In the genomic region with DNA sequence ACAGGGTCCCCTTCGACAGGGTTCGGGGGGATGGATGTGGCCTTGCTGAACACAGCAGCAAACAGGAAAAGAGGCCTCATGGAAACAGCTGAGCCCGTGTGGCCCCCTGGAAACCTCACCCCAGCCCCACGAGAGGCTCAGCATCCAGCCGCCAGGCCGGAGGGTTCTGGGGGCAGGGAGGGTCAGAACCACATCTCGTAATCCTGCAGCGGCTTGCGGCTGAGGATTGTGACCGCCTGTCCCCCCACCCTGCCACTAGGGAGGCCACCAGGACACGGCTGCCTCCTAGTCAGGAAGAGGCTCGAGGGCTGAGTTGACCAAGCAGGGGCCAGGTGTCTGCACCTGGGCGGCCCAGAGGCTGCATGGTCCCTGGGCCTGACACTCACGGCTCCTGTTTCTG, we compare ENCODE assay signal across 31 cellular contexts. TPM values are rescaled to one million over a fixed set of nuclear protein-coding genes. Genes with fewer than 3 reads are reported as not detected.
DNase-seq lines count a peak whose midpoint lies in the region; ATAC-seq, FAIRE-seq and TF ChIP-seq lines count a peak whose summit lies in the region.
"Had no signal": no experiment of that assay in that cellular context is flagged by ENCODE, and none has a peak within 500 bp of the region (broad histone marks: within the 10 kb centered on the region; RNA-seq: fewer than 3 reads in every experiment).

No MANE protein-coding gene starts in this region.

- POLR2A ChIA-PET in K562 (lab: Yijun Ruan, JAX) = interaction anchor here (0.6 kb wide), 1 partner anchor 445 kb away, joined by 3 read pairs; no protein-coding TSS in a partner anchor

- no peak for FAIRE-seq in K562 (lab: Jason Lieb, UNC)
- FAIRE-seq: A204.1, GM12878, GM12892, GM18507 had no signal

- no peak overlapping the region for H2AFZ ChIP-seq in K562 (ENCODE audit: low read depth, low read length)

- H3K9ac ChIP-seq in K562 (ENCODE audit: insufficient read depth in 1 of 2, low read depth in 2 of 2, low read length in 2 of 2) = no peak overlapping the region; a peak in 1 of 4 replicates
- H3K9ac ChIP-seq: BLaER1 had no signal

- no peaks in the 10 kb centered on the region for H3K9me3 Mint-ChIP-seq in memory B cell
- H3K9me3 Mint-ChIP-seq in stimulated activated memory B cell treated with anti-CD40 and anti-IgM and Interleukin-4, amounts not matched to agents 10 μg/mL and 1 μg/mL and 100 μg/mL, for 72 hours = no peaks in the 10 kb centered on the region
- H3K9me3 Mint-ChIP-seq: CD8-positive, alpha-beta memory T cell had no signal

- TF ChIP-seq POLR2A in K562 (conservative IDR thresholded peaks at IDR 0.05) (no peak), testis (IDR thresholded peaks at IDR 0.05) (no peak)

- no peak overlapping the region for H3K4me3 Mint-ChIP-seq in memory B cell
- no peak overlapping the region for H3K4me3 Mint-ChIP-seq in stimulated activated memory B cell treated with anti-CD40 and anti-IgM and Interleukin-4, amounts not matched to agents 10 μg/mL and 1 μg/mL and 100 μg/mL, for 72 hours
- H3K4me3 Mint-ChIP-seq: CD4-positive, alpha-beta memory T cell; CD4-positive, CD25-positive, alpha-beta regulatory T cell; CD8-positive, alpha-beta memory T cell had no signal

- no TSS peak for BruUV-seq in K562 (replicated peaks; lab: Mats Ljungman, UMichigan)

- 0 out of 2 replicates have a peak, but pooled peaks cover 9% of the 10 kb centered on the region for H4K20me1 ChIP-seq in K562 (replicated peaks; ENCODE audit: control insufficient read depth, insufficient read depth, low read length)

- in situ Hi-C loops in K562 (cut with MboI) = no loop called here

- intact Hi-C loops in Right ventricle myocardium inferior (cut with DNase I) = no loop called here
- intact Hi-C loops in left ventricle myocardium superior (cut with micrococcal nuclease) = no loop called here
- intact Hi-C loops in K562 (cut with micrococcal nuclease) = no loop called here
- intact Hi-C loops in testis (cut with DNase I; ENCODE audit: low total_unique reads) = no loop called here

- H3K36me3 ChIP-seq in K562 (ENCODE audit: control insufficient read depth, insufficient read depth, low read length) = no peaks in the 10 kb centered on the region
- H3K36me3 ChIP-seq in testis (ENCODE audit: low read depth, missing control alignments) = no peaks in the 10 kb centered on the region
- H3K36me3 ChIP-seq: BE2C had no signal

- H3K4me1 Mint-ChIP-seq in memory B cell = peaks cover 4% of the 10 kb centered on the region
- peaks cover 6% of the 10 kb centered on the region for H3K4me1 Mint-ChIP-seq in stimulated activated memory B cell treated with anti-CD40 and anti-IgM and Interleukin-4, amounts not matched to agents 10 μg/mL and 1 μg/mL and 100 μg/mL, for 72 hours
- H3K4me1 Mint-ChIP-seq: CD14-positive monocyte had no signal

- TF ChIP-seq CTCF in K562 (IDR thresholded peaks at IDR 0.05 in 2 of 3, conservative IDR thresholded peaks at IDR 0.05 in 1 of 3; ENCODE audit: insufficient read depth in 2 of 3, low read depth in 1 of 3, low read length in 3 of 3) (no peak), testis (IDR thresholded peaks at IDR 0.05) (no peak)

- DNase-seq in Right ventricle myocardium inferior (ENCODE audit: missing footprints) (peak; percentile 51), left ventricle myocardium superior (no peak), K562 (ENCODE audit: extremely low read depth in 1 of 4, low spot score in 3 of 4) (no peak), memory B cell (ENCODE audit: low spot score in 2 of 2) (no peak), testis (no peak), NCI-H187 (lab: John Stamatoyannopoulos, UW) (no peak)
- DNase-seq: 8988T; ACHN; BE2C; C1 segment of cervical spinal cord; CD4-positive, alpha-beta memory T cell; CD4-positive, CD25-positive, alpha-beta regulatory T cell; COR-L47; DMS 273 treated with DMSO at 0.1 percent for 48 hours; DMS153; DMS79; DND-41; EL; GDM1 had no signal

- no peak for TF ChIP-seq EP300 in K562 (IDR thresholded peaks at IDR 0.05; ENCODE audit: low read length)

- peaks cover 11% of the 10 kb centered on the region for H3K27me3 Mint-ChIP-seq in memory B cell
- peaks cover 24% of the 10 kb centered on the region for H3K27me3 Mint-ChIP-seq in stimulated activated memory B cell treated with anti-CD40 and anti-IgM and Interleukin-4, amounts not matched to agents 10 μg/mL and 1 μg/mL and 100 μg/mL, for 72 hours
- H3K27me3 Mint-ChIP-seq: CD4-positive, CD25-positive, alpha-beta regulatory T cell had no signal

- CTCF ChIA-PET in K562 (lab: Yijun Ruan, JAX; ENCODE audit: low intra/inter-chr PET ratio) = no interaction called here

- no peak overlapping the region for H3K27ac Mint-ChIP-seq in memory B cell
- H3K27ac Mint-ChIP-seq in stimulated activated memory B cell treated with anti-CD40 and anti-IgM and Interleukin-4, amounts not matched to agents 10 μg/mL and 1 μg/mL and 100 μg/mL, for 72 hours = no peak overlapping the region
- H3K27ac Mint-ChIP-seq: CD14-positive monocyte; CD4-positive, alpha-beta memory T cell; CD4-positive, CD25-positive, alpha-beta regulatory T cell had no signal

- no peaks in the 10 kb centered on the region for H3K79me2 ChIP-seq in K562 (ENCODE audit: control insufficient read depth, insufficient read depth, low read length)

- H3K27me3 ChIP-seq in K562 (ENCODE audit: control insufficient read depth in 2 of 2, insufficient read depth in 2 of 2, low read length in 2 of 2) (peaks cover 30 to 49% of the 10 kb centered on the region in 2 experiments), testis (no peaks in the 10 kb centered on the region)
- H3K27me3 ChIP-seq: BE2C, BLaER1 had no signal

- no peak for ATAC-seq in Right ventricle myocardium inferior
- ATAC-seq in left ventricle myocardium superior = no peak
- ATAC-seq in K562 = no peak
- ATAC-seq in memory B cell (ENCODE audit: low read depth) = peak; percentile 22
- peak; percentile 44 for ATAC-seq in stimulated activated memory B cell treated with anti-CD40 and anti-IgM and Interleukin-4, amounts not matched to agents 10 μg/mL and 1 μg/mL and 100 μg/mL, for 72 hours
- ATAC-seq: GM12878 had no signal

- no peak overlapping the region for H3K4me2 ChIP-seq in K562 (ENCODE audit: insufficient read depth, low read length)
- H3K4me2 ChIP-seq: BLaER1 had no signal

- 5% methylated on average over 13 of the region's 14 CpGs for WGBS in K562 (ENCODE audit: insufficient coverage, low coverage, missing lambda C conversion rate)
- WGBS in testis, 2 donors = 77 to 84% methylated on average over 9 to 14 of the region's 14 CpGs

- H3K36me3 Mint-ChIP-seq in memory B cell = no peaks in the 10 kb centered on the region
- peaks cover 8% of the 10 kb centered on the region for H3K36me3 Mint-ChIP-seq in stimulated activated memory B cell treated with anti-CD40 and anti-IgM and Interleukin-4, amounts not matched to agents 10 μg/mL and 1 μg/mL and 100 μg/mL, for 72 hours
- H3K36me3 Mint-ChIP-seq: CD4-positive, alpha-beta memory T cell; CD4-positive, CD25-positive, alpha-beta regulatory T cell had no signal

- H3K4me3 ChIP-seq in K562 = no peak overlapping the region
- no peak overlapping the region for H3K4me3 ChIP-seq in testis
- H3K4me3 ChIP-seq: BLaER1, GM12878 had no signal

- no peaks in the 10 kb centered on the region for H3K9me1 ChIP-seq in K562 (ENCODE audit: control insufficient read depth, insufficient read depth, low read length)

- H3K9me3 ChIP-seq in K562 (replicated peaks; ENCODE audit: control insufficient read depth, insufficient read depth, low read depth, low read length) = no peaks in the 10 kb centered on the region; the same call in 1 of the 2 replicates
- H3K9me3 ChIP-seq in testis = no peaks in the 10 kb centered on the region
- H3K9me3 ChIP-seq: BE2C, BLaER1 had no signal

- H3K27ac ChIP-seq in K562 (ENCODE audit: extremely low read depth, low read depth, low read length) (no peak overlapping the region), testis (no peak overlapping the region)
- H3K27ac ChIP-seq: BLaER1 had no signal

- H3K4me1 ChIP-seq in K562 (replicated peaks in 1 of 2; ENCODE audit: control insufficient read depth in 2 of 2, insufficient read depth in 2 of 2, low read length in 2 of 2) (peaks cover 0 to 35% of the 10 kb centered on the region in 2 experiments; a peak in 2 of 5 replicates), testis (no peaks in the 10 kb centered on the region)
- H3K4me1 ChIP-seq: BE2C had no signal

- TF ChIP-seq RAD21 in K562 (CRISPR knock-in tag; conservative IDR thresholded peaks at IDR 0.05 in 1 of 2, IDR thresholded peaks at IDR 0.05 in 1 of 2) = no peak

RNA-seq across cellular contexts. Expression of a gene that starts 20.5 kb away (rescaled TPM):
- total RNA-seq in Right ventricle myocardium inferior (not detected), left ventricle myocardium superior (not detected), K562 (2014; rRNA removed) (not detected in 2 replicates), K562 (2014; rRNA removed; fragmentation: Illumina TruSeq; extraction: Trizol) (not detected in 2 replicates), K562 (2015; rRNA removed; fragmentation: Illumina TruSeq; extraction: Trizol) (not detected in 2 replicates), K562 (2021) (not detected in 2 replicates), testis (under 1 TPM in 1 of 2 donors, not detected in 1; 0.81 TPM)
- total RNA-seq in K562 (2011; cell fraction: chromatin; rRNA removed; ENCODE audit: low replicate concordance) = not detected in 2 replicates
- total RNA-seq in K562 (2011; cell fraction: nucleolus; rRNA removed) = not detected in 2 replicates
- not detected in 2 replicates for total RNA-seq in K562 (2011; cell fraction: nucleoplasm; rRNA removed)
- polyA plus RNA-seq in K562 (2011; rRNA removed) (not detected in 2 replicates), K562 (2014; fragmentation: Illumina TruSeq; extraction: Trizol) (not detected in 2 replicates), K562 (2014; fragmentation: Nextera tagmentation; extraction: Ambion mirVana) (not detected), K562 (2014; rRNA removed) (not detected in 2 replicates), testis (ENCODE audit: insufficient read depth, low read depth, low replicate concordance) (1.6 TPM)
- polyA plus RNA-seq in K562 (2011; cell fraction: cytosol; rRNA removed) = 0.09 TPM in 1 of 2 replicates, not detected in the other
- polyA plus RNA-seq in K562 (2011; cell fraction: nucleus; rRNA removed) = 0.20 TPM in 1 of 2 replicates, not detected in the other
- polyA plus RNA-seq in K562 (2012) = not detected in 2 replicates
- not detected in 2 replicates for polyA minus RNA-seq in K562 (2011; rRNA and poly(A)+ RNA removed)
- not detected in 2 replicates for polyA minus RNA-seq in K562 (2011; cell fraction: cytosol; rRNA and poly(A)+ RNA removed)
- not detected in 2 replicates for polyA minus RNA-seq in K562 (2011; cell fraction: nucleus; rRNA and poly(A)+ RNA removed)
- total RNA-seq: A673; CD4-positive, alpha-beta memory T cell; CD4-positive, CD25-positive, alpha-beta regulatory T cell; CD8-positive, alpha-beta memory T cell; Daoy; G401; GM12878 had no signal
- polyA plus RNA-seq: CD14-positive monocyte; CD4-positive, alpha-beta memory T cell; CD4-positive, CD25-positive, alpha-beta regulatory T cell; CD8-positive, alpha-beta memory T cell; GM12878 had no signal

RNA-seq across cellular contexts. Expression of a gene that starts 28.7 kb away (rescaled TPM):
- total RNA-seq in Right ventricle myocardium inferior (not detected), left ventricle myocardium superior (not detected), K562 (2014; rRNA removed) (not detected in 2 replicates), K562 (2014; rRNA removed; fragmentation: Illumina TruSeq; extraction: Trizol) (not detected in 2 replicates), K562 (2015; rRNA removed; fragmentation: Illumina TruSeq; extraction: Trizol) (not detected in 2 replicates), K562 (2021) (not detected in 2 replicates), testis (1 to 10 TPM; 2.2 to 2.7 TPM)
- not detected in 2 replicates for total RNA-seq in K562 (2011; cell fraction: chromatin; rRNA removed; ENCODE audit: low replicate concordance)
- total RNA-seq in K562 (2011; cell fraction: nucleolus; rRNA removed) = not detected in 2 replicates
- not detected in 2 replicates for total RNA-seq in K562 (2011; cell fraction: nucleoplasm; rRNA removed)
- polyA plus RNA-seq in K562 (2011; rRNA removed) (not detected in 2 replicates), K562 (2014; fragmentation: Illumina TruSeq; extraction: Trizol) (not detected in 2 replicates), K562 (2014; fragmentation: Nextera tagmentation; extraction: Ambion mirVana) (not detected), K562 (2014; rRNA removed) (not detected in 2 replicates), testis (ENCODE audit: insufficient read depth, low read depth, low replicate concordance) (3.0 TPM)
- not detected in 2 replicates for polyA plus RNA-seq in K562 (2011; cell fraction: cytosol; rRNA removed)
- polyA plus RNA-seq in K562 (2011; cell fraction: nucleus; rRNA removed) = not detected in 2 replicates
- polyA plus RNA-seq in K562 (2012) = 0.06 and 0.14 TPM in 2 replicates
- not detected in 2 replicates for polyA minus RNA-seq in K562 (2011; rRNA and poly(A)+ RNA removed)
- not detected in 2 replicates for polyA minus RNA-seq in K562 (2011; cell fraction: cytosol; rRNA and poly(A)+ RNA removed)
- polyA minus RNA-seq in K562 (2011; cell fraction: nucleus; rRNA and poly(A)+ RNA removed) = not detected in 2 replicates
- total RNA-seq: A673; CD4-positive, alpha-beta memory T cell; CD4-positive, CD25-positive, alpha-beta regulatory T cell; CD8-positive, alpha-beta memory T cell; Daoy; GM12878 had no signal
- polyA plus RNA-seq: AG04450; CD14-positive monocyte; CD4-positive, alpha-beta memory T cell; CD4-positive, CD25-positive, alpha-beta regulatory T cell; CD8-positive, alpha-beta memory T cell; GM12878 had no signal

Comparison
In these comparisons a context has a peak if more than half of its experiments do, and no peak if none do; other contexts are left out.
1. ATAC-seq: peak in memory B cell (single experiment) and stimulated activated memory B cell treated with anti-CD40 and anti-IgM and Interleukin-4, amounts not matched to agents 10 μg/mL and 1 μg/mL and 100 μg/mL, for 72 hours (single experiment); none in Right ventricle myocardium inferior (single experiment), left ventricle myocardium superior (single experiment) and K562 (single experiment).